Comparison of ENCODE assay signal across 8 cellular contexts in the genomic region with DNA sequence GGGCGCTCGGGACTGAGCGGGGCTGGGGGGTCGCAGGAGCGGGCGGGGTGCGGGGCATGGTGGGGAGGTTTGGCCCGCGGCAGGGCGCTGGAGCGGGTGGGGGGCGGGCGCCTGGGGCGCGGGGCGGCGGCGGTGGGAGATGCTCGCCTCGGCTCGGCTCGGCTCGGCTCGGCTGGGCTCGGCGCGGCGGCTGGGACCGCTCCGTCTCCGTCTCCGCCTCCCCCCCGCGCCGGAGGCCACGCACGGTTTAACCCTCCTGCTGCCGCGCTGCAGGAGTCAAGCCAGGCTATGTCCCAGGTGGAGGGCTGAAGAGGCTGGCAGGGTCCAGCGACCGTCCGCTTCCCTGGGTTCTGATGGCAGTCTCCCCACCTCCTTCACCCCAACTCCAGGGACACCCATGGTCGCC. TPM values are rescaled to one million over a fixed set of nuclear protein-coding genes. Genes with fewer than 3 reads are reported as not detected.
DNase-seq lines count a peak whose midpoint lies in the region; ATAC-seq and TF ChIP-seq lines count a peak whose summit lies in the region.

PIANP (minus strand) TSS at position 170 of the 406 bp plus-strand sequence. CDS start 2,754 bp downstream, outside the sequence.

- ATAC-seq in GM23338 = peak; percentile 50
- ATAC-seq in body of pancreas = peak; percentile 68
- no peak for ATAC-seq in HG03469 (IDR thresholded peaks at IDR 0.05; ENCODE audit: unreplicated experiment)
- ATAC-seq in GM19395 (IDR thresholded peaks at IDR 0.05; ENCODE audit: unreplicated experiment) = no peak
- ATAC-seq in HG02973 (IDR thresholded peaks at IDR 0.05; ENCODE audit: unreplicated experiment) = no peak

- peak within 1 kb of the TSS; percentile 86 for H3K4me3 Mint-ChIP-seq in GM23338
- peak within 1 kb of the TSS; percentile 47 for H3K4me3 Mint-ChIP-seq in T-helper 2 cell treated with Interferon-gamma antibody and Interleukin-4, amounts not matched to agents 5 μg/mL and 100 μg/mL, for 36 hours

- H3K27ac ChIP-seq in GM23338 (ENCODE audit: low read depth) = no peak within 1 kb of the TSS
- no peak within 1 kb of the TSS for H3K27ac ChIP-seq in body of pancreas

- H3K36me3 ChIP-seq in GM23338 (ENCODE audit: insufficient read depth) (no peaks in the 10 kb centered on the region), body of pancreas (replicated peaks in 1 of 2; ENCODE audit: insufficient read depth in 1 of 2, low read depth in 2 of 2) (no peaks in the 10 kb centered on the region)

- H3K9me2 ChIP-seq in GM23338 (ENCODE audit: insufficient read depth) = no peaks in the 10 kb centered on the region

- no peak for TF ChIP-seq POLR2A in body of pancreas (IDR thresholded peaks at IDR 0.05)

- H3K27ac Mint-ChIP-seq in GM23338 = no peak within 1 kb of the TSS
- no peak within 1 kb of the TSS for H3K27ac Mint-ChIP-seq in T-helper 2 cell treated with Interferon-gamma antibody and Interleukin-4, amounts not matched to agents 5 μg/mL and 100 μg/mL, for 36 hours

- no peaks in the 10 kb centered on the region for H4K20me1 ChIP-seq in GM23338 (replicated peaks; ENCODE audit: insufficient read depth)

- H3K9me3 ChIP-seq in body of pancreas = no peaks in the 10 kb centered on the region

- intact Hi-C loops in body of pancreas (cut with DNase I) = no loop called here

- H3K27me3 ChIP-seq in GM23338 (ENCODE audit: insufficient read depth) = peaks cover 28% of the 10 kb centered on the region
- peaks cover 6 to 21% of the 10 kb centered on the region in 2 donors for H3K27me3 ChIP-seq in body of pancreas

- H3K4me3 ChIP-seq in GM23338 (peak within 1 kb of the TSS; percentile 90), body of pancreas (no peak within 1 kb of the TSS)

- WGBS in body of pancreas, 2 donors = 4 to 6% methylated on average over 4 of the region's 43 CpGs

- H3K36me3 Mint-ChIP-seq in GM23338 (ENCODE audit: low read depth) = peaks cover 6% of the 10 kb centered on the region; the same call in 2 of the 3 replicates
- H3K36me3 Mint-ChIP-seq in T-helper 2 cell treated with Interferon-gamma antibody and Interleukin-4, amounts not matched to agents 5 μg/mL and 100 μg/mL, for 36 hours (ENCODE audit: low read depth) = no peaks in the 10 kb centered on the region

- H3K79me2 ChIP-seq in GM23338 (replicated peaks; ENCODE audit: insufficient read depth) = 0 out of 2 replicates have a peak, but pooled peaks cover 3% of the 10 kb centered on the region

- peaks cover 4% of the 10 kb centered on the region for H3K9me3 Mint-ChIP-seq in GM23338
- H3K9me3 Mint-ChIP-seq in T-helper 2 cell treated with Interferon-gamma antibody and Interleukin-4, amounts not matched to agents 5 μg/mL and 100 μg/mL, for 36 hours = no peaks in the 10 kb centered on the region

- peak within 1 kb of the TSS; percentile 97 for H2AFZ ChIP-seq in GM23338

- TF ChIP-seq CTCF in GM23338 (conservative IDR thresholded peaks at IDR 0.05; ENCODE audit: low read depth in 2 of 2) (no peak), body of pancreas (IDR thresholded peaks at IDR 0.05) (no peak)

- DNase-seq in GM23338 (ENCODE audit: low spot score) (peak; percentile 58), body of pancreas (peak in 3 of 4 donors; percentile 22 to 50 (median 40)), iPS-NIHi11 (ENCODE audit: low spot score) (peak; percentile 82)
- peak; percentile 39 for DNase-seq in T-helper 2 cell treated with Interferon-gamma antibody and Interleukin-4, amounts not matched to agents 5 μg/mL and 100 μg/mL, for 36 hours (ENCODE audit: low spot score)
- peak; percentile 66 for DNase-seq in stimulated activated CD4-positive, alpha-beta T cell treated with anti-CD3 and anti-CD28 coated beads, Interleukin-15, amount 100 ng/mL, for 24 hours

- peak within 1 kb of the TSS; percentile 95 for H3K4me2 ChIP-seq in GM23338

- peaks cover 27% of the 10 kb centered on the region for H3K4me1 Mint-ChIP-seq in GM23338
- H3K4me1 Mint-ChIP-seq in T-helper 2 cell treated with Interferon-gamma antibody and Interleukin-4, amounts not matched to agents 5 μg/mL and 100 μg/mL, for 36 hours (ENCODE audit: low read depth) = peaks cover 12% of the 10 kb centered on the region

- peaks cover 14% of the 10 kb centered on the region; the same call in 1 of the 2 replicates for H3F3A ChIP-seq in GM23338 (replicated peaks; ENCODE audit: low read depth)

- H3K27me3 Mint-ChIP-seq in GM23338 (ENCODE audit: insufficient read depth, low read depth, poor library complexity) = peaks cover 36% of the 10 kb centered on the region
- H3K27me3 Mint-ChIP-seq in T-helper 2 cell treated with Interferon-gamma antibody and Interleukin-4, amounts not matched to agents 5 μg/mL and 100 μg/mL, for 36 hours (ENCODE audit: low read depth) = peaks cover 62% of the 10 kb centered on the region

- peaks cover 15% of the 10 kb centered on the region for H3K4me1 ChIP-seq in GM23338 (ENCODE audit: insufficient read depth)
- peaks cover 14% of the 10 kb centered on the region for H3K4me1 ChIP-seq in body of pancreas

TF ChIP-seq in GM23338, 12 proteins besides CTCF, POLR2A, EP300 and RAD21 (continues in another document):
- no peak for TF ChIP-seq EZH2phosphoT487 (IDR thresholded peaks at IDR 0.05; ENCODE audit: unreplicated experiment)
- TF ChIP-seq REST (IDR thresholded peaks at IDR 0.05; ENCODE audit: unreplicated experiment) = no peak
- no peak for TF ChIP-seq CREB1 (CRISPR knock-in tag; IDR thresholded peaks at IDR 0.05; ENCODE audit: low read depth)
- no peak for TF ChIP-seq STAT1 (IDR thresholded peaks at IDR 0.05; ENCODE audit: unreplicated experiment)
- TF ChIP-seq ZNF331 (CRISPR knock-in tag; IDR thresholded peaks at IDR 0.05; ENCODE audit: low read depth) = no peak
- no peak for TF ChIP-seq ZNF114 (CRISPR knock-in tag; IDR thresholded peaks at IDR 0.05)
- no peak for TF ChIP-seq NANOG (IDR thresholded peaks at IDR 0.05; ENCODE audit: borderline replicate concordance)
- TF ChIP-seq EZH2 (IDR thresholded peaks at IDR 0.05; ENCODE audit: low read depth, unreplicated experiment) = no peak
- no peak for TF ChIP-seq POLR2AphosphoS5 (IDR thresholded peaks at IDR 0.05; ENCODE audit: low read depth)

RNA-seq across cellular contexts. Expression of gene PIANP, which starts in this region (rescaled TPM):
- 2.0 and 2.2 TPM in 2 replicates for total RNA-seq in GM23338 (2014; rRNA removed; shearing (Covaris generic))
- polyA plus RNA-seq in GM23338 (2016; fragmentation: Nextera tagmentation; extraction: Ambion mirVana) = 6.4 and 7.7 TPM in 2 replicates
- not detected for total RNA-seq in body of pancreas

Comparison
In these comparisons a context has a peak if more than half of its experiments do, and no peak if none do; other contexts are left out.
1. Peak in DNase-seq and ATAC-seq in body of pancreas; RNA of the gene not detected or under 1 TPM.